In the genomic region with DNA sequence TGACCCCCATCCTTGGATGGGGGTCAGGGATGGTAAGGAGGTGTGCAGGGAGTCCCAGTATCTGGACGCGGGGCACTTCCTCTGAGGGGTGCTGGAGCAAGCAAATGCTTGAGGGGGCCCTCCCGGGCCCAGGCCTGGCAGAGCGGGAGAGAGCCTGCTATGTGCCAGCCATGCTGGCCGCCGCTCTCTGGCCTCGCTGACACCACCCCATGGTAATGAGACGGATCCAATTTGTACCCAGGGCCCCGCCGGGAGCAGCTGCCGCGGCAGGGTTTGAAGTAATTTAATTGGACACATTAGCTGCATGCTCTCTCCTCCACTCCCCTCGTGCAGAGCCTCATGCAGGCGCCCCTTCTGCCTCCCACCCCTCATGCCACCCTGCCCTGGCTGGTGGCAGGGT, we compare ENCODE assay signal across 22 cellular contexts. TPM values are rescaled to one million over a fixed set of nuclear protein-coding genes. Genes with fewer than 3 reads are reported as not detected.
"Had no signal": no experiment of that assay in that cellular context is flagged by ENCODE, and none has a peak within 500 bp of the region (broad histone marks: within the 10 kb centered on the region; RNA-seq: fewer than 3 reads in every experiment).

No MANE protein-coding gene starts in this region.

- H3K36me3 ChIP-seq: brain microvascular endothelial cell, gastrocnemius medialis, right lobe of liver, transverse colon had no signal

- H3K36me3 Mint-ChIP-seq: activated CD4-positive, alpha-beta memory T cell treated with anti-CD3 and anti-CD28 coated beads for 36 hours; activated naive CD4-positive, alpha-beta T cell treated with anti-CD3 and anti-CD28 coated beads, Interleukin-2, amount 10 ng/mL, durations not matched to agents 7 days and 5 days; activated naive CD8-positive, alpha-beta T cell treated with anti-CD3 and anti-CD28 coated beads, Interleukin-2, amount 10 ng/mL, durations not matched to agents 7 days and 5 days; natural killer cell treated with Interleukin-12 subunit alpha and Interleukin-12 subunit beta and Interleukin-15 and Interleukin-18, amount 100 ng/mL, for 72 hours had no signal

- H3K27ac ChIP-seq: brain microvascular endothelial cell, gastrocnemius medialis, hepatocyte, right lobe of liver, testis, transverse colon had no signal

- H2AFZ ChIP-seq: hepatocyte had no signal

- H3K4me1 ChIP-seq: gastrocnemius medialis, right lobe of liver, testis, transverse colon had no signal

- H3K27me3 ChIP-seq: gastrocnemius medialis, right lobe of liver, testis had no signal

- H3K79me2 ChIP-seq: hepatocyte had no signal

- DNase-seq: activated CD4-positive, alpha-beta memory T cell treated with anti-CD3 and anti-CD28 coated beads for 36 hours; activated CD4-positive, alpha-beta T cell treated with anti-CD3 and anti-CD28 coated beads, Interleukin-2, amount 10 ng/mL, durations not matched to agents 24 days and 14 days; activated CD4-positive, CD25-positive, alpha-beta regulatory T cell treated with anti-CD3 and anti-CD28 coated beads, Interleukin-2, amount 50 U/mL, for 72 hours; activated CD8-positive, alpha-beta memory T cell treated with anti-CD3 and anti-CD28 coated beads, Interleukin-2, amount 50 U/mL, for 4 hours; activated gamma-delta T cell; activated naive CD4-positive, alpha-beta T cell treated with anti-CD3 and anti-CD28 coated beads, Interleukin-2, amount 10 ng/mL, durations not matched to agents 7 days and 5 days; activated naive CD8-positive, alpha-beta T cell treated with anti-CD3 and anti-CD28 coated beads, Interleukin-2, amount 10 ng/mL, durations not matched to agents 7 days and 5 days; activated T-cell treated with anti-CD3 and anti-CD28 coated beads, Interleukin-2, amount 50 U/mL, for 1 hour; brain microvascular endothelial cell; effector CD4-positive, alpha-beta T cell; gastrocnemius medialis; islet precursor cell; left ventricle myocardium superior; mucosa of descending colon; right lobe of liver; stimulated activated CD4-positive, alpha-beta T cell treated with anti-CD3 and anti-CD28 coated beads, Interleukin-2, amount 100 ng/mL, for 48 hours; stimulated activated naive CD4-positive, alpha-beta T cell treated with Interleukin-2 at 50 U/mL for 16 hours; T-helper 2 cell; testis; transverse colon had no signal

- H3K9me3 Mint-ChIP-seq: activated CD4-positive, alpha-beta memory T cell treated with anti-CD3 and anti-CD28 coated beads for 36 hours; activated CD4-positive, alpha-beta T cell treated with anti-CD3 and anti-CD28 coated beads, Interleukin-2, amount 10 ng/mL, durations not matched to agents 24 days and 14 days; activated naive CD4-positive, alpha-beta T cell treated with anti-CD3 and anti-CD28 coated beads, Interleukin-2, amount 10 ng/mL, durations not matched to agents 7 days and 5 days; activated naive CD8-positive, alpha-beta T cell treated with anti-CD3 and anti-CD28 coated beads, Interleukin-2, amount 10 ng/mL, durations not matched to agents 7 days and 5 days; natural killer cell treated with Interleukin-12 subunit alpha and Interleukin-12 subunit beta and Interleukin-15 and Interleukin-18, amount 100 ng/mL, for 72 hours had no signal

- H3K4me3 Mint-ChIP-seq: activated CD4-positive, alpha-beta memory T cell treated with anti-CD3 and anti-CD28 coated beads for 36 hours; activated CD4-positive, alpha-beta T cell treated with anti-CD3 and anti-CD28 coated beads, Interleukin-2, amount 10 ng/mL, durations not matched to agents 24 days and 14 days; activated naive CD4-positive, alpha-beta T cell treated with anti-CD3 and anti-CD28 coated beads, Interleukin-2, amount 10 ng/mL, durations not matched to agents 7 days and 5 days; activated naive CD8-positive, alpha-beta T cell treated with anti-CD3 and anti-CD28 coated beads, Interleukin-2, amount 10 ng/mL, durations not matched to agents 7 days and 5 days; natural killer cell treated with Interleukin-12 subunit alpha and Interleukin-12 subunit beta and Interleukin-15 and Interleukin-18, amount 100 ng/mL, for 72 hours had no signal

- H3K4me3 ChIP-seq: gastrocnemius medialis, hepatocyte, mucosa of descending colon, right lobe of liver, testis, transverse colon had no signal

- H3K9me3 ChIP-seq: gastrocnemius medialis, mucosa of descending colon, right lobe of liver, testis, transverse colon had no signal

- H3K4me2 ChIP-seq: hepatocyte had no signal

- H3K4me1 Mint-ChIP-seq: activated CD4-positive, alpha-beta T cell treated with anti-CD3 and anti-CD28 coated beads, Interleukin-2, amount 10 ng/mL, durations not matched to agents 24 days and 14 days; activated naive CD8-positive, alpha-beta T cell treated with anti-CD3 and anti-CD28 coated beads, Interleukin-2, amount 10 ng/mL, durations not matched to agents 7 days and 5 days had no signal

- H3K27ac Mint-ChIP-seq: activated CD4-positive, alpha-beta memory T cell treated with anti-CD3 and anti-CD28 coated beads for 36 hours; activated CD4-positive, alpha-beta T cell treated with anti-CD3 and anti-CD28 coated beads, Interleukin-2, amount 10 ng/mL, durations not matched to agents 24 days and 14 days; activated naive CD4-positive, alpha-beta T cell treated with anti-CD3 and anti-CD28 coated beads, Interleukin-2, amount 10 ng/mL, durations not matched to agents 7 days and 5 days; activated naive CD8-positive, alpha-beta T cell treated with anti-CD3 and anti-CD28 coated beads, Interleukin-2, amount 10 ng/mL, durations not matched to agents 7 days and 5 days; natural killer cell treated with Interleukin-12 subunit alpha and Interleukin-12 subunit beta and Interleukin-15 and Interleukin-18, amount 100 ng/mL, for 72 hours had no signal

RNA-seq across cellular contexts. Expression of gene SYT7, which starts 6.3 kb away (rescaled TPM):
- total RNA-seq: activated CD4-positive, alpha-beta memory T cell treated with anti-CD3 and anti-CD28 coated beads for 36 hours; activated naive CD8-positive, alpha-beta T cell treated with anti-CD3 and anti-CD28 coated beads, Interleukin-2, amount 10 ng/mL, durations not matched to agents 7 days and 5 days; natural killer cell treated with Interleukin-12 subunit alpha and Interleukin-12 subunit beta and Interleukin-15 and Interleukin-18, amount 100 ng/mL, for 72 hours had no signal
